24 cellular contexts compared by ENCODE assay signal in genomic region chr20:56676679-56677078, GRCh38. TPM values are rescaled to one million over a fixed set of nuclear protein-coding genes. Genes with fewer than 3 reads are reported as not detected.
DNase-seq lines count a peak whose midpoint lies in the region; ATAC-seq, FAIRE-seq and TF ChIP-seq lines count a peak whose summit lies in the region.
"Had no signal": no experiment of that assay in that cellular context is flagged by ENCODE, and none has a peak within 500 bp of the region (broad histone marks: within the 10 kb centered on the region; RNA-seq: fewer than 3 reads in every experiment).

No MANE protein-coding gene starts in this region.

- no peaks in the 10 kb centered on the region for H3K23me2 ChIP-seq in H1 (ENCODE audit: low read depth, low read length)

- no TSS peak for BruUV-seq in MCF 10A (replicated peaks; lab: Mats Ljungman, UMichigan)

- DNase-seq in breast epithelium (ENCODE audit: low spot score in 2 of 2): no peak
- no peak for DNase-seq in MCF 10A (ENCODE audit: unreplicated experiment)
- no peak for DNase-seq in HTR-8/SVneo (ENCODE audit: insufficient read length, low spot score)
- DNase-seq in H1 (ENCODE audit: low read depth in 1 of 2, low spot score in 2 of 2): no peak
- no peak for DNase-seq in NCI-H748 treated with DMSO at 0.1 percent for 48 hours (lab: John Stamatoyannopoulos, UW)
- no peak for DNase-seq in dermis blood vessel endothelial cell
- DNase-seq: 8988T; CD4-positive, alpha-beta T cell; GOT3; NCI-H1092; NCI-H1417 treated with DMSO at 0.1 percent for 48 hours; NCI-H187 treated with DMSO at 0.1 percent for 48 hours; NCI-H2171 treated with DMSO at 0.1 percent for 48 hours; NCI-H345; NCI-H524; NCI-H774; SIG-M5 had no signal

- no peaks in the 10 kb centered on the region for H3K4me1 Mint-ChIP-seq in MCF 10A (ENCODE audit: insufficient read depth, unreplicated experiment)

- TF ChIP-seq EP300 in H1 (IDR thresholded peaks at IDR 0.05; ENCODE audit: borderline replicate concordance in 1 of 2, low read depth in 2 of 2, low read length in 2 of 2): no peak

- H3K4me1 ChIP-seq in breast epithelium: no peaks in the 10 kb centered on the region
- peaks cover 0 to 15% (median 4%) of the 10 kb centered on the region in 4 experiments; a peak in 4 of 7 replicates for H3K4me1 ChIP-seq in H1 (replicated peaks in 1 of 4; ENCODE audit: control insufficient read depth in 3 of 4, insufficient read depth in 4 of 4, low read length in 3 of 4)

- POLR2A ChIA-PET in MCF 10A (lab: Yijun Ruan, JAX) (interaction anchor here (0.8 kb wide), 1 partner anchor 121 kb away, joined by 3 read pairs; no protein-coding TSS in a partner anchor), H1 (lab: Charles Lee; ENCODE audit: partially characterized antibody) (interaction anchor here (0.6 kb wide), 1 partner anchor 13 kb away, joined by 3 read pairs; no protein-coding TSS in a partner anchor)

- H3K27ac ChIP-seq in breast epithelium (peak overlapping the region; percentile 58 to 65), H1 (ENCODE audit: low read depth, low read length) (no peak overlapping the region)
- H3K27ac ChIP-seq: HL-60, SK-N-MC had no signal

- H2BK5ac ChIP-seq in H1 (ENCODE audit: low read depth, low read length): no peak overlapping the region

- no peak overlapping the region for H3K9ac ChIP-seq in H1 (replicated peaks in 1 of 4; ENCODE audit: extremely low read depth in 1 of 4, low read depth in 3 of 4, low read length in 3 of 4)

- H3K27me3 Mint-ChIP-seq in MCF 10A (ENCODE audit: insufficient read depth, unreplicated experiment): no peaks in the 10 kb centered on the region

- H2BK12ac ChIP-seq in H1 (ENCODE audit: low read depth, low read length): peak overlapping the region; percentile 97; the same call in 1 of the 2 replicates

- no peak overlapping the region for H3K23ac ChIP-seq in H1 (ENCODE audit: insufficient read length)

- H3K18ac ChIP-seq in H1 (ENCODE audit: extremely low read depth, low read length): peak overlapping the region; percentile 48; the same call in 1 of the 2 replicates

- no peak overlapping the region for H3K56ac ChIP-seq in H1 (replicated peaks; ENCODE audit: insufficient read length, low read depth, low read length)

- TF ChIP-seq CTCF in breast epithelium (IDR thresholded peaks at IDR 0.05) (no peak), MCF 10A (IDR thresholded peaks at IDR 0.05; ENCODE audit: unreplicated experiment) (no peak), H1 (IDR thresholded peaks at IDR 0.05; ENCODE audit: control extremely low read depth in 1 of 3, insufficient read depth in 1 of 3, low read depth in 1 of 3, low read length in 3 of 3) (no peak)

- no peaks in the 10 kb centered on the region for H4K20me1 ChIP-seq in H1 (replicated peaks in 1 of 2; ENCODE audit: control insufficient read depth in 1 of 2, insufficient read depth in 2 of 2, low read length in 2 of 2)

- H3K36me3 ChIP-seq in breast epithelium (no peaks in the 10 kb centered on the region), H1 (ENCODE audit: control insufficient read depth in 2 of 4, insufficient read depth in 4 of 4, low read length in 3 of 4) (no peaks in the 10 kb centered on the region)

- no peak overlapping the region for H3K4ac ChIP-seq in H1 (replicated peaks; ENCODE audit: insufficient read length, low read depth, low read length)

- no peaks in the 10 kb centered on the region for H3K79me1 ChIP-seq in H1 (ENCODE audit: low read depth, low read length)

- 0 out of 2 replicates have a peak overlapping the region, but pooled peaks have one; percentile 72 for H2BK20ac ChIP-seq in H1 (ENCODE audit: low read length)

- H3K36me3 Mint-ChIP-seq in MCF 10A (ENCODE audit: insufficient read depth, unreplicated experiment): no peaks in the 10 kb centered on the region

- H3K14ac ChIP-seq in H1 (ENCODE audit: insufficient read length): no peak overlapping the region

- 0 out of 2 replicates have a peak overlapping the region, but pooled peaks have one; percentile 10 for H2AK5ac ChIP-seq in H1 (ENCODE audit: low read depth, low read length)

- H3K4me2 ChIP-seq in H1 (ENCODE audit: insufficient read depth in 1 of 2, low read depth in 2 of 2, low read length in 2 of 2): no peak overlapping the region; a peak in 1 of 4 replicates

- no peak overlapping the region for H3K4me3 ChIP-seq in breast epithelium
- no peak overlapping the region for H3K4me3 ChIP-seq in H1 (ENCODE audit: extremely low read depth in 1 of 4, insufficient read depth in 2 of 4, low read depth in 3 of 4, low read length in 4 of 4)
- H3K4me3 ChIP-seq: K562, SK-N-MC had no signal

- H2BK120ac ChIP-seq in H1 (replicated peaks; ENCODE audit: low read depth, low read length): peak overlapping the region; percentile 33

- no peaks in the 10 kb centered on the region for H3K9me3 Mint-ChIP-seq in MCF 10A (ENCODE audit: unreplicated experiment)
- H3K9me3 Mint-ChIP-seq: CD4-positive, alpha-beta T cell had no signal

- H3K9me3 ChIP-seq in breast epithelium (no peaks in the 10 kb centered on the region), H1 (ENCODE audit: insufficient read depth in 2 of 2, low read depth in 1 of 2, low read length in 1 of 2) (no peaks in the 10 kb centered on the region)

- WGBS in H1 (ENCODE audit: extremely low coverage in 1 of 2, insufficient coverage in 1 of 2, insufficient read length in 1 of 2, insufficient replicate concordance in 2 of 2, low coverage in 1 of 2, low lambda C conversion rate in 2 of 2, missing lambda C conversion rate in 1 of 2), 2 experiments: 77% methylated on average over 10 of the region's 10 CpGs; no CpG with 5 or more reads in 1 of the 2 experiments

- H3K4me3 Mint-ChIP-seq in MCF 10A (ENCODE audit: unreplicated experiment): no peak overlapping the region
- H3K4me3 Mint-ChIP-seq: CD4-positive, alpha-beta T cell had no signal

- H3K27ac Mint-ChIP-seq in MCF 10A (ENCODE audit: low read depth, unreplicated experiment): no peak overlapping the region
- H3K27ac Mint-ChIP-seq: CD4-positive, alpha-beta T cell had no signal

- H2BK15ac ChIP-seq in H1 (ENCODE audit: low read length): no peak overlapping the region; the same call in 1 of the 2 replicates

- H2AFZ ChIP-seq in H1 (ENCODE audit: low read length): peak overlapping the region; percentile 94

- ATAC-seq in GM18517 (IDR thresholded peaks at IDR 0.05; ENCODE audit: unreplicated experiment): no peak
- ATAC-seq: HCT116, K562 had no signal

- FAIRE-seq in HTR-8/SVneo (lab: Jason Lieb, UNC): peak; percentile 13
- FAIRE-seq in H1 (lab: Jason Lieb, UNC): no peak
- FAIRE-seq: D721Med, K562 had no signal

- H4K5ac ChIP-seq in H1 (ENCODE audit: insufficient read length, low read depth, low read length): no peak overlapping the region

- TF ChIP-seq POLR2A in breast epithelium (IDR thresholded peaks at IDR 0.05): no peak
- no peak for TF ChIP-seq POLR2A in H1 (IDR thresholded peaks at IDR 0.05; ENCODE audit: control extremely low read depth in 1 of 2, low read depth in 2 of 2, low read length in 2 of 2)

- 0 out of 2 replicates have a peak overlapping the region, but pooled peaks have one; percentile 2 for H4K8ac ChIP-seq in H1 (ENCODE audit: extremely low read depth, insufficient read depth, low read length)

- TF ChIP-seq RAD21 in H1 (IDR thresholded peaks at IDR 0.05 in 1 of 2, conservative IDR thresholded peaks at IDR 0.05 in 1 of 2; ENCODE audit: low read depth in 2 of 2, low read length in 2 of 2): no peak

- intact Hi-C loops in breast epithelium (cut with DNase I; ENCODE audit: low total_unique reads) (no loop called here), MCF 10A (cut with micrococcal nuclease) (no loop called here)

- CTCF ChIA-PET in MCF 10A (lab: Yijun Ruan, JAX): interaction anchor here (0.6 to 1.0 kb wide), 2 partner anchors 96 to 369 kb away, joined by 3 to 4 read pairs; no protein-coding TSS in a partner anchor
- CTCF ChIA-PET in H1 (lab: Charles Lee; ENCODE audit: partially characterized antibody): interaction anchor here (0.6 to 1.5 kb wide), 5 partner anchors 8 to 297 kb away, joined by 3 to 5 read pairs (median 3); no protein-coding TSS in a partner anchor

- no peaks in the 10 kb centered on the region for H3K79me2 ChIP-seq in H1 (ENCODE audit: control insufficient read depth in 1 of 2, insufficient read depth in 2 of 2, low read length in 2 of 2)

- H4K91ac ChIP-seq in H1 (replicated peaks; ENCODE audit: insufficient read length, low read length): peak overlapping the region; percentile 5

- H3K27me3 ChIP-seq in breast epithelium (no peaks in the 10 kb centered on the region), H1 (replicated peaks in 1 of 4; ENCODE audit: control insufficient read depth in 3 of 4, extremely low read depth in 1 of 4, insufficient read depth in 3 of 4, low read length in 3 of 4) (no peaks in the 10 kb centered on the region; a peak in 1 of 7 replicates)

TF ChIP-seq in H1, 55 proteins besides CTCF, POLR2A, EP300 and RAD21 (continues in another document):
- TF ChIP-seq KDM1A (IDR thresholded peaks at IDR 0.05; ENCODE audit: borderline replicate concordance, low read length) (no peak), HDAC2 (IDR thresholded peaks at IDR 0.05; ENCODE audit: borderline replicate concordance in 1 of 2, low read depth in 2 of 2, low read length in 2 of 2) (no peak), SP4 (IDR thresholded peaks at IDR 0.05; ENCODE audit: low read length) (no peak), CREB1 (IDR thresholded peaks at IDR 0.05) (no peak), TEAD4 (IDR thresholded peaks at IDR 0.05; ENCODE audit: low read depth, low read length) (no peak), FOSL1 (IDR thresholded peaks at IDR 0.05; ENCODE audit: insufficient read depth, low read depth, low read length) (no peak), NRF1 (IDR thresholded peaks at IDR 0.05; ENCODE audit: low read depth, low read length) (no peak)

RNA-seq across cellular contexts. Expression of gene TFAP2C, which starts 47.6 kb away (rescaled TPM):
- total RNA-seq in breast epithelium: 10 to 100 TPM in 2 of 3 donors, 1 to 10 TPM in 1; 1.8 to 66.9 (median 24.9) TPM
- 13.2 and 14.9 TPM in 2 replicates for total RNA-seq in MCF 10A (2022)
- total RNA-seq in H1 (2021; fragmentation: NEBNext Ultra II Directional; extraction: Animal tissue kit (Norgen Biotek cat#: 25700)): 5.6 and 5.8 TPM in 2 replicates
- polyA plus RNA-seq in H1 (2011; rRNA removed): 1.7 and 2.8 TPM in 2 replicates
- polyA plus RNA-seq in H1 (2011; cell fraction: cytosol; rRNA removed): 3.1 TPM
- polyA plus RNA-seq in H1 (2011; cell fraction: nucleus; rRNA removed): 2.8 TPM
- 2.8 to 3.6 TPM (median 3.3 TPM) in 4 replicates for polyA plus RNA-seq in H1 (2012, experiment 1 of 2)
- polyA plus RNA-seq in H1 (2012, experiment 2 of 2): 1.6 TPM
- 4.7 TPM for polyA plus RNA-seq in H1 (2013, experiment 1 of 2)
- 4.9 TPM for polyA plus RNA-seq in H1 (2013, experiment 2 of 2)
- 1.2 and 2.7 TPM in 2 replicates for polyA minus RNA-seq in H1 (2011; rRNA and poly(A)+ RNA removed)
- 4.0 TPM for polyA minus RNA-seq in H1 (2011; cell fraction: cytosol; rRNA and poly(A)+ RNA removed)
- polyA minus RNA-seq in H1 (2011; cell fraction: nucleus; rRNA and poly(A)+ RNA removed): 2.6 TPM
- total RNA-seq in dermis blood vessel endothelial cell: not detected in 2 replicates
- total RNA-seq: CD4-positive, alpha-beta T cell; K562; T-helper 1 cell treated with Interleukin-12 subunit alpha and Interleukin-12 subunit beta and Interleukin-4 antibody, amounts not matched to agents 30 ng/mL and 1 ng/mL, for 36 hours had no signal
